Comparison of ENCODE assay signal across 20 cellular contexts in the genomic region with DNA sequence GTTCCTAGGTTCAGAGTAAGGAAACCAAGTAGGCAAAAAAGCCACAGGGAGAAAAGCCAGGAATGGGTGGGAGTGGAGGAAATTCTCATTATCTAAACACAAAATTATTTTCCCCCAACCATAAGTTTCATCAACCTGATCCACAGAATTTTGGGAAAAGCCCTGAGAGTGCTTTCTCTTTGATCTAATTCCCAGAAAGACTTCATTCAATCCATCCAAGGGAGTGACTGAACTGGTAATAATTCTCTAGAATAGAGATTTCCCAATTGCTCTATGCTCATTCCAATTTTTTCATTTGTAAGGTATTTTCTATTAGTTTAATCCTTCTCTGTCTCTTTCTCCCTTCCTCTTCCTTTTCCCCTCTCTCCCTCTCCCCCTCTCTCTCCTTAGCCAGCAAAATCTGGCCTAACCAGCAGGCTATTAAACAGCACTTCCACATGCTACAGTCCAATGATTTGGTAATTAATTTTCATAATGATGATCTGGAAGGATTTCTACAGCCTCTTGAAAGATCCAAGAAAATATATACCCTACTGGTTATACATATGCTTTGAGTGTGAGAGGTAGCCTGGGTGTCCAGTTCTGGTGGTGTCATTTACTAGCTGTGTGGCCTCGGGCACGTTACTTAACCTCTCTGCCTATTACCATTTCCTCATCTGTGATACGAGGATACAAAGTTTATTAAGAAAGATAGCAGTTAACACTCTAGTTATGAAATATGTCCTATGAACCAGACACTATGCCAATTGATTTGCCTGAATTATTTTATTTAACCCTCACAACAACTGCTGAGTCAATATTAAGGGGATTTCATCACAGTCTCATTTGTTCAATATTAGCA.
DNase-seq lines count a peak whose midpoint lies in the region; ATAC-seq lines count a peak whose summit lies in the region.
"Had no signal": no experiment of that assay in that cellular context is flagged by ENCODE, and none has a peak within 500 bp of the region (broad histone marks: within the 10 kb centered on the region; RNA-seq: fewer than 3 reads in every experiment).

No MANE protein-coding gene starts in this region.

- H3K4me3 ChIP-seq in SK-N-MC, result no peak overlapping the region
- H3K4me3 ChIP-seq in subcutaneous abdominal adipose tissue (ENCODE audit: low read depth in 1 of 5, low read length in 5 of 5), result no peak overlapping the region
- H3K4me3 ChIP-seq: PC-9, prostate gland, stomach, upper lobe of left lung had no signal

- ATAC-seq in left lobe of liver, result peak; percentile 46
- no peak for ATAC-seq in HG02759 (IDR thresholded peaks at IDR 0.05; ENCODE audit: unreplicated experiment)

- H3K9me3 ChIP-seq in SK-N-MC (ENCODE audit: low read depth, low read length), result no peaks in the 10 kb centered on the region
- H3K9me3 ChIP-seq in subcutaneous abdominal adipose tissue (ENCODE audit: control insufficient read depth in 5 of 5, low read length in 5 of 5), result no peaks in the 10 kb centered on the region
- H3K9me3 ChIP-seq: prostate gland, upper lobe of left lung had no signal

- H3K27ac ChIP-seq in SK-N-MC (0 out of 2 replicates have a peak overlapping the region, but pooled peaks have one; percentile 10), subcutaneous abdominal adipose tissue (ENCODE audit: low read depth, low read length) (peak overlapping the region; percentile 52)
- H3K27ac ChIP-seq: PC-9, prostate gland had no signal

- DNase-seq in DMS79 treated with DMSO at 0.1 percent for 48 hours (lab: John Stamatoyannopoulos, UW) (peak; percentile 39), DMS79 (lab: John Stamatoyannopoulos, UW) (no peak), SK-N-MC (ENCODE audit: low read depth, low spot score) (no peak), left lobe of liver (ENCODE audit: low spot score) (no peak), NCI-H510A treated with DMSO at 0.1 percent for 48 hours (lab: John Stamatoyannopoulos, UW) (no peak)
- no peak for DNase-seq in activated T-cell treated with anti-CD3 and anti-CD28 coated beads, Interleukin-2, amount 50 U/mL, for 48 hours
- DNase-seq: 8988T; activated B cell treated with CpG ODN at 0.5 μM for 24 hours; activated CD4-positive, alpha-beta T cell treated with anti-CD3 and anti-CD28 coated beads, Interleukin-2, amount 50 U/mL, for 48 hours; activated naive CD4-positive, alpha-beta T cell treated with Interleukin-2 at 50 U/mL for 16 hours; Kasumi-1; NCI-H526 treated with DMSO at 0.1 percent for 48 hours; PC-9; stimulated activated CD4-positive, alpha-beta T cell treated with anti-CD3 and anti-CD28 coated beads, Interleukin-2, amount 100 ng/mL, for 48 hours; T-helper 2 cell had no signal

- H3K27me3 ChIP-seq in subcutaneous abdominal adipose tissue (ENCODE audit: control insufficient read depth in 5 of 5, insufficient read depth in 4 of 5, low read length in 5 of 5), result no peaks in the 10 kb centered on the region
- H3K27me3 ChIP-seq: stomach, upper lobe of left lung had no signal

- H3K9ac ChIP-seq in SK-N-MC (ENCODE audit: insufficient read length) (no peak overlapping the region), subcutaneous abdominal adipose tissue (ENCODE audit: low read length in 5 of 5) (no peak overlapping the region)

- H3K4me1 ChIP-seq in subcutaneous abdominal adipose tissue (ENCODE audit: control insufficient read depth in 5 of 5, insufficient read depth in 5 of 5, low read length in 5 of 5), result peaks cover 2 to 29% (median 25%) of the 10 kb centered on the region in 5 donors
- H3K4me1 ChIP-seq: prostate gland had no signal

- H3K36me3 ChIP-seq in SK-N-MC (ENCODE audit: insufficient read depth, low read length) (no peaks in the 10 kb centered on the region), subcutaneous abdominal adipose tissue (ENCODE audit: control insufficient read depth in 5 of 5, insufficient read depth in 5 of 5, low read length in 5 of 5) (no peaks in the 10 kb centered on the region)
- H3K36me3 ChIP-seq: prostate gland, stomach, upper lobe of left lung had no signal
